ENCODE assay signal across 15 cellular contexts in genomic region chr3:173745952-173746682, GRCh38.
A peak's percentile ranks its signal among the peaks of the same experiment; 100 is the strongest.
DNase-seq lines count a peak whose midpoint lies in the region; TF ChIP-seq lines count a peak whose summit lies in the region.
"Had no signal": no experiment of that assay in that cellular context is flagged by ENCODE, and none has a peak within 500 bp of the region (broad histone marks: within the 10 kb centered on the region; RNA-seq: fewer than 3 reads in every experiment).

No MANE protein-coding gene starts in this region.

- H3K4me3 Mint-ChIP-seq in CD8-positive, alpha-beta memory T cell: no peak overlapping the region
- H3K4me3 Mint-ChIP-seq: CD14-positive monocyte, nephron progenitor cell had no signal

- CTCF ChIA-PET in CD8-positive, alpha-beta memory T cell (lab: Charles Lee): no interaction called here

- no peaks in the 10 kb centered on the region for H3K27me3 ChIP-seq in GM23248 (replicated peaks; ENCODE audit: insufficient read depth)
- H3K27me3 ChIP-seq in CD8-positive, alpha-beta memory T cell (ENCODE audit: insufficient read depth, low read length, poor library complexity, severe bottlenecking): no peaks in the 10 kb centered on the region

- no peak for TF ChIP-seq CTCF in cardiac fibroblast (IDR thresholded peaks at IDR 0.05; ENCODE audit: low read depth, low read length)

- peaks cover 0 to 3% (median 2%) of the 10 kb centered on the region in 5 donors for H3K9me3 Mint-ChIP-seq in CD8-positive, alpha-beta memory T cell
- H3K9me3 Mint-ChIP-seq: nephron progenitor cell had no signal

- no peaks in the 10 kb centered on the region for H3K36me3 ChIP-seq in GM23248 (ENCODE audit: low read depth)
- no peaks in the 10 kb centered on the region for H3K36me3 ChIP-seq in CD8-positive, alpha-beta memory T cell (ENCODE audit: insufficient read depth, low read length)
- H3K36me3 ChIP-seq: left ventricle myocardium inferior had no signal

- H3K4me1 Mint-ChIP-seq in CD8-positive, alpha-beta memory T cell: no peaks in the 10 kb centered on the region
- H3K4me1 Mint-ChIP-seq: CD14-positive monocyte, nephron progenitor cell had no signal

- H3K9ac ChIP-seq in GM23248: no peak overlapping the region

- H3K27ac Mint-ChIP-seq in CD8-positive, alpha-beta memory T cell: no peak overlapping the region
- H3K27ac Mint-ChIP-seq: CD14-positive monocyte, nephron progenitor cell had no signal

- no peak overlapping the region for H3K4me3 ChIP-seq in GM23248
- no peak overlapping the region for H3K4me3 ChIP-seq in cardiac fibroblast (replicated peaks in 1 of 2; ENCODE audit: low read depth in 2 of 2, low read length in 2 of 2)
- no peak overlapping the region for H3K4me3 ChIP-seq in CD8-positive, alpha-beta memory T cell (ENCODE audit: low read length)
- H3K4me3 ChIP-seq: left ventricle myocardium inferior had no signal

- peaks cover 78% of the 10 kb centered on the region for H3K4me1 ChIP-seq in GM23248 (ENCODE audit: insufficient read depth)
- H3K4me1 ChIP-seq in CD8-positive, alpha-beta memory T cell (ENCODE audit: insufficient read depth, low read length): no peaks in the 10 kb centered on the region
- H3K4me1 ChIP-seq: left ventricle myocardium inferior had no signal

- no peak overlapping the region for H3K4me2 ChIP-seq in GM23248 (ENCODE audit: unreplicated experiment)

- H3F3A ChIP-seq in GM23248 (ENCODE audit: insufficient read depth): peaks cover 43% of the 10 kb centered on the region

- no peaks in the 10 kb centered on the region for H3K79me2 ChIP-seq in GM23248 (ENCODE audit: insufficient read depth)

- POLR2A ChIA-PET in CD8-positive, alpha-beta memory T cell (lab: Charles Lee): no interaction called here

- no peaks in the 10 kb centered on the region for H3K9me2 ChIP-seq in GM23248 (ENCODE audit: insufficient read depth)

- H3K36me3 Mint-ChIP-seq in CD8-positive, alpha-beta memory T cell: no peaks in the 10 kb centered on the region
- H3K36me3 Mint-ChIP-seq: CD14-positive monocyte had no signal

- H2AFZ ChIP-seq in GM23248: no peak overlapping the region

- no peaks in the 10 kb centered on the region for H3K9me3 ChIP-seq in GM23248 (ENCODE audit: low read depth)
- no peaks in the 10 kb centered on the region for H3K9me3 ChIP-seq in CD8-positive, alpha-beta memory T cell (ENCODE audit: low read length)
- H3K9me3 ChIP-seq: left ventricle myocardium inferior had no signal

- no peaks in the 10 kb centered on the region for H4K20me1 ChIP-seq in GM23248 (ENCODE audit: insufficient read depth)

- H3K27me3 Mint-ChIP-seq in CD8-positive, alpha-beta memory T cell: no peaks in the 10 kb centered on the region

- in situ Hi-C loops in GM23248 (cut with MboI): no loop called here

- DNase-seq in GM23248 (peak; percentile 78), NCI-H69 (lab: John Stamatoyannopoulos, UW) (peak; percentile 71), cardiac fibroblast (ENCODE audit: low read depth in 2 of 2) (peak; percentile 40 to 80), kidney tubule cell (ENCODE audit: low spot score) (peak; percentile 74), foreskin melanocyte (no peak)
- DNase-seq in effector CD4-positive, alpha-beta T cell: no peak
- DNase-seq in stimulated activated CD4-positive, alpha-beta T cell treated with anti-CD3 and anti-CD28 coated beads, Interleukin-2, amount 100 ng/mL, for 48 hours: no peak
- no peak for DNase-seq in CD8-positive, alpha-beta memory T cell
- DNase-seq: activated CD4-positive, alpha-beta T cell treated with anti-CD3 and anti-CD28 coated beads for 1 hour; GDM1; head of caudate nucleus; left ventricle myocardium inferior; MM.1S; nephron progenitor cell had no signal

- WGBS in GM23248 (ENCODE audit: low coverage in 1 of 2, low lambda C conversion rate in 2 of 2, missing lambda C conversion rate in 2 of 2), 2 experiments: 28 to 30% methylated on average over 4 of the region's 4 CpGs

- H3K27ac ChIP-seq in GM23248: peak overlapping the region; percentile 12
- no peak overlapping the region for H3K27ac ChIP-seq in CD8-positive, alpha-beta memory T cell (ENCODE audit: low read depth, low read length)
- H3K27ac ChIP-seq: left ventricle myocardium inferior had no signal

Comparison
In these comparisons a context has a peak if more than half of its experiments do, and no peak if none do; other contexts are left out.
1. DNase-seq: peak in GM23248 (single experiment), NCI-H69 (single experiment), cardiac fibroblast (2 of 2) and kidney tubule cell (single experiment); none in effector CD4-positive, alpha-beta T cell (single experiment), stimulated activated CD4-positive, alpha-beta T cell treated with anti-CD3 and anti-CD28 coated beads, Interleukin-2, amount 100 ng/mL, for 48 hours (0 of 2), foreskin melanocyte (single experiment) and CD8-positive, alpha-beta memory T cell (0 of 5).